Comparison of ENCODE assay signal across 8 cellular contexts in the genomic region with DNA sequence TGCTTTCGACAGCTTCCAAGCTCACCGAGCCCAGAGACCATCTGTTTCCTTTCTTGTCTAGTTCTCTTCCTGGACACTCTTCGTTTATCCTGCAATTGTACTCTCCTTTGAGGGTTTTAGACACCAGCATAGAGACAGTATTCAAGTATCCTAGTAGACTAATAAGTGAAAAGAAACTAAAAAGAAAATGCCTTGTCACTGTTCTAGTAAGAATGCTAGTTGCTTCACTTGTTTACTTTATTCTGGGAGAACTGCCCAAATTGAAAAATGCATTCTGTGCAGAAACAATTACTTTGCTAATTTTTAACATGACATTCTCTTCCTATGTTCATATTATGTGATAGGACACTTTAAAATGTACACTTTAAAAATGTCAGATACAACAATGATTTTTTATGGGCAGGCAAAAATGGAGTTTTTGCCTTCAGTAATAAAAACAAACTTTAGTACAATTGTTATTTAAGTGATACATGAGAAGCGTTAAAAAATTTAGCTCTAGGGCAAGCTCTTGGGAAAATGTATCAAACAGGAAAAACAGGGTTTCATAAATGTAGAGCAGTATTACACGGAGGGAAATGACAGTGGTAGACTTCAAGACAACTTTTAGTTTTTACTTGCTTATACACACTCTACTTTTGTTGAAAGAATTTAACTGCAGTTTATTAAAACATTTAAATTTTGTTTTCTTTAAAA. TPM values are rescaled to one million over a fixed set of nuclear protein-coding genes. Genes with fewer than 3 reads are reported as not detected.
DNase-seq lines count a peak whose midpoint lies in the region; ATAC-seq and TF ChIP-seq lines count a peak whose summit lies in the region.

No MANE protein-coding gene starts in this region.

- H3K4me1 Mint-ChIP-seq in T-helper 1 cell treated with Interleukin-12 subunit alpha and Interleukin-12 subunit beta and Interleukin-4 antibody, amounts not matched to agents 30 μg/mL and 1 μg/mL, for 36 hours (ENCODE audit: low read depth), result peaks cover 35% of the 10 kb centered on the region
- peaks cover 45% of the 10 kb centered on the region for H3K4me1 Mint-ChIP-seq in stimulated activated memory B cell treated with anti-CD40 and anti-IgM and Interleukin-4, amounts not matched to agents 10 μg/mL and 1 μg/mL and 100 μg/mL, for 72 hours

- peaks cover 12% of the 10 kb centered on the region for H3K27me3 Mint-ChIP-seq in T-helper 1 cell treated with Interleukin-12 subunit alpha and Interleukin-12 subunit beta and Interleukin-4 antibody, amounts not matched to agents 30 μg/mL and 1 μg/mL, for 36 hours (ENCODE audit: low read depth)
- H3K27me3 Mint-ChIP-seq in stimulated activated memory B cell treated with anti-CD40 and anti-IgM and Interleukin-4, amounts not matched to agents 10 μg/mL and 1 μg/mL and 100 μg/mL, for 72 hours, result no peaks in the 10 kb centered on the region

- ATAC-seq in body of pancreas, result peak; percentile 71
- no peak for ATAC-seq in stimulated activated memory B cell treated with anti-CD40 and anti-IgM and Interleukin-4, amounts not matched to agents 10 μg/mL and 1 μg/mL and 100 μg/mL, for 72 hours

- no peak for TF ChIP-seq CTCF in body of pancreas (IDR thresholded peaks at IDR 0.05)

- peak; percentile 27 to 67 (median 61) for TF ChIP-seq POLR2A in body of pancreas (IDR thresholded peaks at IDR 0.05)

- peaks cover 21% of the 10 kb centered on the region for H3K36me3 Mint-ChIP-seq in T-helper 1 cell treated with Interleukin-12 subunit alpha and Interleukin-12 subunit beta and Interleukin-4 antibody, amounts not matched to agents 30 μg/mL and 1 μg/mL, for 36 hours (ENCODE audit: low read depth)
- peaks cover 6% of the 10 kb centered on the region for H3K36me3 Mint-ChIP-seq in stimulated activated memory B cell treated with anti-CD40 and anti-IgM and Interleukin-4, amounts not matched to agents 10 μg/mL and 1 μg/mL and 100 μg/mL, for 72 hours

- intact Hi-C loops in body of pancreas (cut with DNase I), result no loop called here

- H3K27ac Mint-ChIP-seq in T-helper 1 cell treated with Interleukin-12 subunit alpha and Interleukin-12 subunit beta and Interleukin-4 antibody, amounts not matched to agents 30 μg/mL and 1 μg/mL, for 36 hours, result peak overlapping the region; percentile 88
- peak overlapping the region; percentile 91 for H3K27ac Mint-ChIP-seq in stimulated activated memory B cell treated with anti-CD40 and anti-IgM and Interleukin-4, amounts not matched to agents 10 μg/mL and 1 μg/mL and 100 μg/mL, for 72 hours

- peak overlapping the region; percentile 90 to 97 (median 96) for H3K27ac ChIP-seq in body of pancreas

- H3K9me3 ChIP-seq in body of pancreas, result no peaks in the 10 kb centered on the region

- peak overlapping the region; percentile 86 for H3K4me3 Mint-ChIP-seq in T-helper 1 cell treated with Interleukin-12 subunit alpha and Interleukin-12 subunit beta and Interleukin-4 antibody, amounts not matched to agents 30 μg/mL and 1 μg/mL, for 36 hours
- peak overlapping the region; percentile 91 for H3K4me3 Mint-ChIP-seq in stimulated activated memory B cell treated with anti-CD40 and anti-IgM and Interleukin-4, amounts not matched to agents 10 μg/mL and 1 μg/mL and 100 μg/mL, for 72 hours

- peak overlapping the region; percentile 90 to 97 for H3K4me3 ChIP-seq in body of pancreas

- WGBS in body of pancreas, 2 donors, result 0 to 1% methylated on average over 5 of the region's 5 CpGs

- H3K4me1 ChIP-seq in body of pancreas, result peaks cover 35% of the 10 kb centered on the region

- no peaks in the 10 kb centered on the region for H3K27me3 ChIP-seq in body of pancreas

- DNase-seq in T-helper 1 cell, result no peak
- DNase-seq in Kasumi-1 (lab: John Stamatoyannopoulos, UW), result peak; percentile 78 to 85
- no peak for DNase-seq in body of pancreas
- DNase-seq in iris pigment epithelial cell (ENCODE audit: low read depth), result peak; percentile 77
- DNase-seq in mesenteric fat pad (ENCODE audit: low spot score), result no peak
- no peak for DNase-seq in NCI-H774 (lab: John Stamatoyannopoulos, UW)

- H3K9me3 Mint-ChIP-seq in T-helper 1 cell treated with Interleukin-12 subunit alpha and Interleukin-12 subunit beta and Interleukin-4 antibody, amounts not matched to agents 30 μg/mL and 1 μg/mL, for 36 hours, result no peaks in the 10 kb centered on the region
- no peaks in the 10 kb centered on the region for H3K9me3 Mint-ChIP-seq in stimulated activated memory B cell treated with anti-CD40 and anti-IgM and Interleukin-4, amounts not matched to agents 10 μg/mL and 1 μg/mL and 100 μg/mL, for 72 hours

- no peaks in the 10 kb centered on the region for H3K36me3 ChIP-seq in body of pancreas (replicated peaks in 1 of 2; ENCODE audit: insufficient read depth in 1 of 2, low read depth in 2 of 2)

RNA-seq across cellular contexts. Expression of a gene that starts 1.3 kb away (rescaled TPM):
- total RNA-seq in body of pancreas, result 10 to 100 TPM; 14.8 to 19.8 TPM
- total RNA-seq in mesenteric fat pad, result 36.3 TPM

Comparison
In these comparisons a context has a peak if more than half of its experiments do, and no peak if none do; other contexts are left out.
1. DNase-seq: peak in Kasumi-1 (2 of 2) and iris pigment epithelial cell (single experiment); none in T-helper 1 cell (0 of 5), body of pancreas (0 of 4), mesenteric fat pad (single experiment) and NCI-H774 (single experiment).